In genomic region chr1:93960641-93961147, GRCh38 we compare ENCODE assay signal across 14 cellular contexts. TPM values are rescaled to one million over a fixed set of nuclear protein-coding genes. Genes with fewer than 3 reads are reported as not detected.
DNase-seq lines count a peak whose midpoint lies in the region; ATAC-seq and TF ChIP-seq lines count a peak whose summit lies in the region.
"Had no signal": no experiment of that assay in that cellular context is flagged by ENCODE, and none has a peak within 500 bp of the region (broad histone marks: within the 10 kb centered on the region; RNA-seq: fewer than 3 reads in every experiment).

No MANE protein-coding gene starts in this region.

- peaks cover 8% of the 10 kb centered on the region for H3K27me3 Mint-ChIP-seq in activated T-helper 2 cell treated with anti-CD3 and anti-CD28 coated beads, Interferon-gamma antibody, Interleukin-2, Interleukin-4, amounts not matched to agents 10 μg/mL and 5 μg/mL and 100 μg/mL, durations not matched to agents 14 hours and 24 hours and 36 hours (ENCODE audit: low read depth)

- H3K4me3 ChIP-seq in BJ (ENCODE audit: low read depth, low read length) (no peak overlapping the region), MG63 (no peak overlapping the region), body of pancreas (no peak overlapping the region)
- H3K4me3 ChIP-seq: spleen had no signal

- ATAC-seq in body of pancreas: no peak
- no peak for ATAC-seq in GM19463 (IDR thresholded peaks at IDR 0.05; ENCODE audit: unreplicated experiment)
- ATAC-seq: activated CD4-positive, CD25-positive, alpha-beta regulatory T cell treated with anti-CD3 and anti-CD28 coated beads, Interleukin-2, amount 50 U/mL, for 24 hours; naive thymus-derived CD4-positive, alpha-beta T cell; stimulated activated naive B cell treated with anti-CD40 and anti-IgM and Interleukin-4, amounts not matched to agents 10 μg/mL and 1 μg/mL and 100 μg/mL, for 72 hours had no signal

- TF ChIP-seq CTCF in BJ (IDR thresholded peaks at IDR 0.05; ENCODE audit: insufficient read depth, low read depth, low read length) (no peak), body of pancreas (IDR thresholded peaks at IDR 0.05) (no peak)

- H3K27me3 ChIP-seq in BJ (ENCODE audit: control insufficient read depth, insufficient read depth, low read length) (peaks cover 3% of the 10 kb centered on the region), MG63 (no peaks in the 10 kb centered on the region), body of pancreas (no peaks in the 10 kb centered on the region)
- H3K27me3 ChIP-seq: spleen had no signal

- H3K27ac ChIP-seq in body of pancreas: peak overlapping the region in 3 of 4 donors; percentile 28 to 62 (median 58)

- H3K4me3 Mint-ChIP-seq in activated T-helper 2 cell treated with anti-CD3 and anti-CD28 coated beads, Interferon-gamma antibody, Interleukin-2, Interleukin-4, amounts not matched to agents 10 μg/mL and 5 μg/mL and 100 μg/mL, durations not matched to agents 14 hours and 24 hours and 36 hours (ENCODE audit: low read depth): no peak overlapping the region
- H3K4me3 Mint-ChIP-seq: naive thymus-derived CD4-positive, alpha-beta T cell; stimulated activated naive B cell treated with anti-CD40 and anti-IgM and Interleukin-4, amounts not matched to agents 10 μg/mL and 1 μg/mL and 100 μg/mL, for 72 hours had no signal

- H3K36me3 ChIP-seq in BJ (ENCODE audit: control insufficient read depth, insufficient read depth, low read length): no peaks in the 10 kb centered on the region
- H3K36me3 ChIP-seq in MG63: no peaks in the 10 kb centered on the region
- no peaks in the 10 kb centered on the region for H3K36me3 ChIP-seq in body of pancreas (replicated peaks in 1 of 2; ENCODE audit: insufficient read depth in 1 of 2, low read depth in 2 of 2)
- H3K36me3 ChIP-seq: spleen had no signal

- no peaks in the 10 kb centered on the region for H3K4me1 Mint-ChIP-seq in activated T-helper 2 cell treated with anti-CD3 and anti-CD28 coated beads, Interferon-gamma antibody, Interleukin-2, Interleukin-4, amounts not matched to agents 10 μg/mL and 5 μg/mL and 100 μg/mL, durations not matched to agents 14 hours and 24 hours and 36 hours (ENCODE audit: low read depth)

- CTCF ChIA-PET in BJ (lab: Yijun Ruan, JAX): interaction anchor here (0.6 to 2.6 kb wide), 2 partner anchors 8 to 51 kb away, joined by 4 to 14 read pairs; partner anchors contain the start of gene GCLM

- H3K9me3 Mint-ChIP-seq in activated T-helper 2 cell treated with anti-CD3 and anti-CD28 coated beads, Interferon-gamma antibody, Interleukin-2, Interleukin-4, amounts not matched to agents 10 μg/mL and 5 μg/mL and 100 μg/mL, durations not matched to agents 14 hours and 24 hours and 36 hours: peaks cover 24% of the 10 kb centered on the region

- peaks cover 25% of the 10 kb centered on the region for H3K4me1 ChIP-seq in body of pancreas

- intact Hi-C loops in body of pancreas (cut with DNase I): no loop called here
- intact Hi-C loops in activated T-helper 2 cell treated with anti-CD3 and anti-CD28 coated beads, Interferon-gamma antibody, Interleukin-2, Interleukin-4, amounts not matched to agents 10 μg/mL and 5 μg/mL and 100 μg/mL, durations not matched to agents 14 hours and 24 hours and 36 hours (cut with micrococcal nuclease): no loop called here

- no peaks in the 10 kb centered on the region for H3K36me3 Mint-ChIP-seq in activated T-helper 2 cell treated with anti-CD3 and anti-CD28 coated beads, Interferon-gamma antibody, Interleukin-2, Interleukin-4, amounts not matched to agents 10 μg/mL and 5 μg/mL and 100 μg/mL, durations not matched to agents 14 hours and 24 hours and 36 hours (ENCODE audit: low read depth)

- TF ChIP-seq POLR2A in body of pancreas (IDR thresholded peaks at IDR 0.05): no peak

- WGBS in body of pancreas, 2 donors: 34 to 40% methylated on average over 3 of the region's 3 CpGs

- POLR2A ChIA-PET in BJ (lab: Charles Lee): interaction anchor here (0.5 kb wide), 1 partner anchor 15 kb away, joined by 3 read pairs; no protein-coding TSS in a partner anchor

- H3K27ac Mint-ChIP-seq in activated T-helper 2 cell treated with anti-CD3 and anti-CD28 coated beads, Interferon-gamma antibody, Interleukin-2, Interleukin-4, amounts not matched to agents 10 μg/mL and 5 μg/mL and 100 μg/mL, durations not matched to agents 14 hours and 24 hours and 36 hours: no peak overlapping the region
- H3K27ac Mint-ChIP-seq: naive thymus-derived CD4-positive, alpha-beta T cell; stimulated activated naive B cell treated with anti-CD40 and anti-IgM and Interleukin-4, amounts not matched to agents 10 μg/mL and 1 μg/mL and 100 μg/mL, for 72 hours had no signal

- peak; percentile 36 for DNase-seq in BJ (ENCODE audit: low read depth)
- DNase-seq in MG63: peak; percentile 56
- no peak for DNase-seq in body of pancreas
- DNase-seq in left kidney (ENCODE audit: low read depth, low spot score): peak; percentile 13
- DNase-seq in NCI-H446 treated with DMSO at 0.1 percent for 48 hours (lab: John Stamatoyannopoulos, UW): no peak
- DNase-seq in KG1 (lab: John Stamatoyannopoulos, UW): no peak
- no peak for DNase-seq in activated T-helper 2 cell treated with anti-CD3 and anti-CD28 coated beads, Interferon-gamma antibody, Interleukin-2, Interleukin-4, amounts not matched to agents 10 μg/mL and 5 μg/mL and 100 μg/mL, durations not matched to agents 14 hours and 24 hours and 36 hours (ENCODE audit: low spot score)
- DNase-seq: naive thymus-derived CD4-positive, alpha-beta T cell; NCI-H1092 treated with DMSO at 0.1 percent for 48 hours; NCI-H748 treated with DMSO at 0.1 percent for 48 hours; spleen; stimulated activated naive B cell treated with anti-CD40 and anti-IgM and Interleukin-4, amounts not matched to agents 10 μg/mL and 1 μg/mL and 100 μg/mL, for 72 hours had no signal

- peaks cover 16% of the 10 kb centered on the region for H3K9me3 ChIP-seq in MG63
- no peaks in the 10 kb centered on the region for H3K9me3 ChIP-seq in body of pancreas

RNA-seq across cellular contexts. Expression of gene GCLM, which starts 51.5 kb away (rescaled TPM):
- polyA plus RNA-seq in BJ (2011; rRNA removed): 19.1 and 35.1 TPM in 2 replicates
- 15.2 and 18.2 TPM in 2 replicates for polyA minus RNA-seq in BJ (2011; rRNA and poly(A)+ RNA removed)
- total RNA-seq in MG63 (2014; rRNA removed; shearing (Covaris generic); ENCODE audit: low replicate concordance): 115 and 160 TPM in 2 replicates
- 1 to 10 TPM; 3.6 to 7.3 TPM for total RNA-seq in body of pancreas
- total RNA-seq in activated T-helper 2 cell treated with anti-CD3 and anti-CD28 coated beads, Interferon-gamma antibody, Interleukin-2, Interleukin-4, amounts not matched to agents 10 μg/mL and 5 μg/mL and 100 μg/mL, durations not matched to agents 14 hours and 24 hours and 36 hours: 18.1 and 20.5 TPM in 2 replicates

Comparison
In these comparisons a context has a peak if more than half of its experiments do, and no peak if none do; other contexts are left out.
1. DNase-seq: peak in BJ (single experiment), MG63 (single experiment) and left kidney (single experiment); none in body of pancreas (0 of 4), NCI-H446 treated with DMSO at 0.1 percent for 48 hours (single experiment), KG1 (single experiment) and activated T-helper 2 cell treated with anti-CD3 and anti-CD28 coated beads, Interferon-gamma antibody, Interleukin-2, Interleukin-4, amounts not matched to agents 10 μg/mL and 5 μg/mL and 100 μg/mL, durations not matched to agents 14 hours and 24 hours and 36 hours (single experiment).